Comparison of ENCODE assay signal across 20 cellular contexts in the genomic region with DNA sequence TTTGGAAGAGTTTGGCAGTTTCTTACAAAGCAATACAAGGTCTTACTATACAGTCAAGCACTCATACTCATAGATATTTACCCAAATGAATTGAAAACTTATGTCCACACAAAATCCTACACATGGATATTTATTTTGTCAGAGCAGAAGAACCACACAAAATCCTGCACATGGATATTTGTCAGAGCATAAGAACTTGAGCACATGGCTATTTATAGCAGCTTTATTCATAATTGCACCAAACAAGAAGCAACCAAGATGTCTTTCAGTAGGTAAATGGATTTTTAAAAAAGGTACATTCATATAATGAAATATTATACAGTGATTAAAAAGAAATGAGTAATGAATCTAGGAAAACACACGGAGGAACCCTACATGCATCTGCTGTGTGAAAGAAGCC.
DNase-seq lines count a peak whose midpoint lies in the region; ATAC-seq and TF ChIP-seq lines count a peak whose summit lies in the region.
"Had no signal": no experiment of that assay in that cellular context is flagged by ENCODE, and none has a peak within 500 bp of the region (broad histone marks: within the 10 kb centered on the region; RNA-seq: fewer than 3 reads in every experiment).

No MANE protein-coding gene starts in this region.

- no peak overlapping the region for H2BK5ac ChIP-seq in IMR-90 (ENCODE audit: low read depth, low read length, poor library complexity, severe bottlenecking)

- H4K8ac ChIP-seq in IMR-90 (ENCODE audit: low read depth in 2 of 2, low read length in 2 of 2), result no peak overlapping the region

- ATAC-seq in IMR-90 (ENCODE audit: low read depth), result no peak
- peak; percentile 52 to 70 for ATAC-seq in gastrocnemius medialis
- ATAC-seq in SK-N-SH treated with all-trans-retinoic acid at 6 μM for 48 hours, result no peak
- ATAC-seq in stimulated activated effector memory CD8-positive, alpha-beta T cell treated with anti-CD3 and anti-CD28 coated beads, Interleukin-12 subunit alpha, Interleukin-12 subunit beta, amount 100 ng/mL, for 72 hours, result no peak
- ATAC-seq: CD8-positive, alpha-beta T cell; GM23338; HCT116 had no signal

- H3K4me3 ChIP-seq in IMR-90 (ENCODE audit: insufficient read depth, low read depth, low read length), result no peak overlapping the region
- H3K4me3 ChIP-seq in gastrocnemius medialis, result no peak overlapping the region
- H3K4me3 ChIP-seq: BLaER1, GM23338 had no signal

- no CpG with 5 or more reads among the region's 1 CpG for WGBS in IMR-90 (ENCODE audit: extremely low coverage in 2 of 2, insufficient read length in 1 of 2), 2 experiments

- no peak for TF ChIP-seq POLR2A in IMR-90 (IDR thresholded peaks at IDR 0.05; ENCODE audit: low read depth, low read length)
- TF ChIP-seq POLR2A in gastrocnemius medialis (IDR thresholded peaks at IDR 0.05), result no peak

- no peaks in the 10 kb centered on the region for H4K20me1 ChIP-seq in IMR-90 (ENCODE audit: insufficient read depth, low read length)
- H4K20me1 ChIP-seq: BLaER1 had no signal

- H3K4me1 ChIP-seq in IMR-90 (ENCODE audit: control insufficient read depth, insufficient read depth, low read length) (no peaks in the 10 kb centered on the region), gastrocnemius medialis (peaks cover 0 to 4% of the 10 kb centered on the region in 2 donors)

- H4K91ac ChIP-seq in IMR-90 (ENCODE audit: insufficient read depth, low read depth, low read length), result no peak overlapping the region

- peak overlapping the region; percentile 50 for H3K27ac Mint-ChIP-seq in Calu3 (ENCODE audit: unreplicated experiment)
- no peak overlapping the region for H3K27ac Mint-ChIP-seq in stimulated activated effector memory CD8-positive, alpha-beta T cell treated with anti-CD3 and anti-CD28 coated beads, Interleukin-12 subunit alpha, Interleukin-12 subunit beta, amount 100 ng/mL, for 72 hours
- H3K27ac Mint-ChIP-seq: B cell; CD4-positive, CD25-positive, alpha-beta regulatory T cell; CD8-positive, alpha-beta T cell; GM23338 had no signal

- BruUV-seq in Calu3 (replicated peaks; lab: Mats Ljungman, UMichigan), result no TSS peak
- BruUV-seq in IMR-90 (replicated peaks; lab: Mats Ljungman, UMichigan), result no TSS peak

- no peak overlapping the region for H3K18ac ChIP-seq in IMR-90 (ENCODE audit: low read depth, low read length)

- H3K9me1 ChIP-seq in IMR-90 (ENCODE audit: insufficient read depth, low read length), result no peaks in the 10 kb centered on the region

- H3K23ac ChIP-seq in IMR-90 (ENCODE audit: low read depth, low read length), result no peak overlapping the region

- H2BK120ac ChIP-seq in IMR-90 (ENCODE audit: low read depth, low read length), result no peak overlapping the region

- POLR2A ChIA-PET in IMR-90 (lab: Charles Lee; ENCODE audit: unreplicated experiment), result no interaction called here

- H3K27me3 ChIP-seq in IMR-90 (ENCODE audit: control insufficient read depth, insufficient read depth, low read length) (no peaks in the 10 kb centered on the region), gastrocnemius medialis (no peaks in the 10 kb centered on the region)
- H3K27me3 ChIP-seq: BLaER1 had no signal

- in situ Hi-C loops in IMR-90 (cut with MboI; ENCODE audit: low sequenced_read_pairs) (no loop called here), gastrocnemius medialis (cut with MboI; ENCODE audit: low sequenced_read_pairs in 4 of 4) (no loop called here)

- no peak overlapping the region for H2BK15ac ChIP-seq in IMR-90 (ENCODE audit: low read depth, low read length)

- H3K27me3 Mint-ChIP-seq in Calu3 (ENCODE audit: unreplicated experiment), result no peaks in the 10 kb centered on the region
- H3K27me3 Mint-ChIP-seq: B cell; CD4-positive, CD25-positive, alpha-beta regulatory T cell had no signal

- no peak for TF ChIP-seq CTCF in Calu3 (IDR thresholded peaks at IDR 0.05; ENCODE audit: unreplicated experiment)
- TF ChIP-seq CTCF in IMR-90 (conservative IDR thresholded peaks at IDR 0.05; ENCODE audit: low read depth, low read length), result no peak
- no peak for TF ChIP-seq CTCF in gastrocnemius medialis (IDR thresholded peaks at IDR 0.05 in 4 of 5, conservative IDR thresholded peaks at IDR 0.05 in 1 of 5)

- no peaks in the 10 kb centered on the region for H3K79me1 ChIP-seq in IMR-90 (ENCODE audit: low read depth in 1 of 2, low read length in 2 of 2)

- no peak overlapping the region for H2AK5ac ChIP-seq in IMR-90 (ENCODE audit: low read depth, low read length)

- H3K4me1 Mint-ChIP-seq in Calu3 (ENCODE audit: low read depth, unreplicated experiment), result no peaks in the 10 kb centered on the region
- no peaks in the 10 kb centered on the region for H3K4me1 Mint-ChIP-seq in stimulated activated effector memory CD8-positive, alpha-beta T cell treated with anti-CD3 and anti-CD28 coated beads, Interleukin-12 subunit alpha, Interleukin-12 subunit beta, amount 100 ng/mL, for 72 hours

- H3K27ac ChIP-seq in IMR-90 (ENCODE audit: insufficient read depth, low read length), result no peak overlapping the region
- no peak overlapping the region for H3K27ac ChIP-seq in gastrocnemius medialis
- H3K27ac ChIP-seq: 22Rv1, BLaER1, C4-2B had no signal

- H3K9me3 ChIP-seq in IMR-90 (ENCODE audit: control insufficient read depth, insufficient read depth, low read length), result no peaks in the 10 kb centered on the region
- H3K9me3 ChIP-seq in gastrocnemius medialis, result no peaks in the 10 kb centered on the region

- dilution Hi-C loops in IMR-90 (cut with HindIII; ENCODE audit: low sequenced_read_pairs, unreplicated experiment), result no loop called here

- H2BK20ac ChIP-seq in IMR-90 (ENCODE audit: low read depth, low read length), result no peak overlapping the region

- intact Hi-C loops in Calu3 (cut with micrococcal nuclease; ENCODE audit: unreplicated experiment) (no loop called here), IMR-90 (cut with micrococcal nuclease) (no loop called here), gastrocnemius medialis (cut with DNase I; ENCODE audit: low total_unique reads) (no loop called here)

- no peak overlapping the region for H3K4me2 ChIP-seq in IMR-90 (ENCODE audit: low read depth, low read length)
- H3K4me2 ChIP-seq: BLaER1, GM23338 had no signal

- H3K9me3 Mint-ChIP-seq in Calu3 (ENCODE audit: low read depth, unreplicated experiment), result no peaks in the 10 kb centered on the region
- no peaks in the 10 kb centered on the region for H3K9me3 Mint-ChIP-seq in stimulated activated effector memory CD8-positive, alpha-beta T cell treated with anti-CD3 and anti-CD28 coated beads, Interleukin-12 subunit alpha, Interleukin-12 subunit beta, amount 100 ng/mL, for 72 hours
- H3K9me3 Mint-ChIP-seq: CD8-positive, alpha-beta T cell; GM23338 had no signal

- H3K36me3 Mint-ChIP-seq in Calu3 (ENCODE audit: insufficient read depth, unreplicated experiment), result peaks cover 3% of the 10 kb centered on the region
- H3K36me3 Mint-ChIP-seq in stimulated activated effector memory CD8-positive, alpha-beta T cell treated with anti-CD3 and anti-CD28 coated beads, Interleukin-12 subunit alpha, Interleukin-12 subunit beta, amount 100 ng/mL, for 72 hours, result peaks cover 19% of the 10 kb centered on the region

- no peak overlapping the region for H3K14ac ChIP-seq in IMR-90 (replicated peaks; ENCODE audit: low read depth, low read length)

- no peak overlapping the region for H2AFZ ChIP-seq in IMR-90 (replicated peaks; ENCODE audit: low read length, poor library complexity)
- H2AFZ ChIP-seq: GM23338 had no signal

- no peak overlapping the region for H3K4me3 Mint-ChIP-seq in Calu3 (ENCODE audit: low read depth, unreplicated experiment)
- no peak overlapping the region for H3K4me3 Mint-ChIP-seq in stimulated activated effector memory CD8-positive, alpha-beta T cell treated with anti-CD3 and anti-CD28 coated beads, Interleukin-12 subunit alpha, Interleukin-12 subunit beta, amount 100 ng/mL, for 72 hours
- H3K4me3 Mint-ChIP-seq: B cell; CD4-positive, CD25-positive, alpha-beta regulatory T cell; CD8-positive, alpha-beta T cell; GM23338; H9 had no signal

- TF ChIP-seq RAD21 in IMR-90 (IDR thresholded peaks at IDR 0.05; ENCODE audit: low read length), result no peak

- no peak overlapping the region for H2AK9ac ChIP-seq in IMR-90 (replicated peaks; ENCODE audit: low read depth, low read length, poor library complexity)

- H3K4ac ChIP-seq in IMR-90 (ENCODE audit: low read depth, low read length), result no peak overlapping the region

- DNase-seq in Calu3 (no peak), IMR-90 (peak; percentile 10), fibroblast of peridontal ligament (ENCODE audit: extremely low read depth) (peak; percentile 24), gastrocnemius medialis (no peak), amygdala (lab: John Stamatoyannopoulos, UW) (no peak), NCI-H2171 treated with DMSO at 0.1 percent for 48 hours (lab: John Stamatoyannopoulos, UW) (no peak)
- no peak for DNase-seq in stimulated activated effector memory CD8-positive, alpha-beta T cell treated with anti-CD3 and anti-CD28 coated beads, Interleukin-12 subunit alpha, Interleukin-12 subunit beta, amount 100 ng/mL, for 72 hours (ENCODE audit: low spot score in 2 of 2)
- DNase-seq: Caco-2; CD4-positive, CD25-positive, alpha-beta regulatory T cell; CD8-positive, alpha-beta T cell; DMS 273 treated with DMSO at 0.1 percent for 48 hours; DMS79; H9 had no signal

- H3K9ac ChIP-seq in IMR-90 (ENCODE audit: low read depth, low read length), result no peak overlapping the region
- H3K9ac ChIP-seq: BLaER1 had no signal

- no peak overlapping the region for H3K56ac ChIP-seq in IMR-90 (ENCODE audit: extremely low read depth, insufficient read depth, low read length)

- CTCF ChIA-PET in Calu3 (lab: Charles Lee) (no interaction called here), IMR-90 (lab: Yijun Ruan, JAX) (no interaction called here)

- H3K36me3 ChIP-seq in IMR-90 (ENCODE audit: control insufficient read depth, insufficient read depth, low read length), result peaks cover 4% of the 10 kb centered on the region; the same call in 1 of the 2 replicates
- H3K36me3 ChIP-seq in gastrocnemius medialis, result no peaks in the 10 kb centered on the region

- H4K5ac ChIP-seq in IMR-90 (ENCODE audit: low read depth, low read length), result no peak overlapping the region

TF ChIP-seq in IMR-90, 13 proteins besides CTCF, POLR2A, EP300 and RAD21 (continues in another document):
- TF ChIP-seq CHD1 (IDR thresholded peaks at IDR 0.05; ENCODE audit: low read depth, low read length), result no peak
- no peak for TF ChIP-seq FOS (IDR thresholded peaks at IDR 0.05; ENCODE audit: low read depth, low read length)
- no peak for TF ChIP-seq MAFK (IDR thresholded peaks at IDR 0.05; ENCODE audit: low read depth, low read length)
- TF ChIP-seq BHLHE40 (IDR thresholded peaks at IDR 0.05; ENCODE audit: low read depth, low read length), result no peak
- no peak for TF ChIP-seq MXI1 (IDR thresholded peaks at IDR 0.05; ENCODE audit: borderline replicate concordance, low read depth, low read length)

TF ChIP-seq in SK-N-SH treated with all-trans-retinoic acid at 6 μM for 48 hours, 23 proteins besides CTCF, POLR2A, EP300 and RAD21:
- TF ChIP-seq ZNF565 (CRISPR knock-in tag; conservative IDR thresholded peaks at IDR 0.05; ENCODE audit: low read depth), result no peak
- TF ChIP-seq ZFP30 (CRISPR knock-in tag; IDR thresholded peaks at IDR 0.05), result no peak
- no peak for TF ChIP-seq ESRRG (CRISPR knock-in tag; IDR thresholded peaks at IDR 0.05)
- no peak for TF ChIP-seq TCF4 (CRISPR knock-in tag; IDR thresholded peaks at IDR 0.05; ENCODE audit: borderline replicate concordance)
- no peak for TF ChIP-seq ZC3H10 (CRISPR knock-in tag; IDR thresholded peaks at IDR 0.05)
- TF ChIP-seq ZNF70 (CRISPR knock-in tag; IDR thresholded peaks at IDR 0.05), result no peak
- no peak for TF ChIP-seq SNAI2 (CRISPR knock-in tag; IDR thresholded peaks at IDR 0.05)
TF ChIP-seq in SK-N-SH treated with all-trans-retinoic acid at 6 μM for 48 hours: peak in this region for 0.

Comparison
In these comparisons a context has a peak if more than half of its experiments do, and no peak if none do; other contexts are left out.
1. DNase-seq: peak in IMR-90 (single experiment) and fibroblast of peridontal ligament (single experiment); none in Calu3 (single experiment), gastrocnemius medialis (0 of 2), stimulated activated effector memory CD8-positive, alpha-beta T cell treated with anti-CD3 and anti-CD28 coated beads, Interleukin-12 subunit alpha, Interleukin-12 subunit beta, amount 100 ng/mL, for 72 hours (0 of 2), amygdala (0 of 56) and NCI-H2171 treated with DMSO at 0.1 percent for 48 hours (single experiment).
2. ATAC-seq: peak in gastrocnemius medialis (2 of 2); none in IMR-90 (single experiment), SK-N-SH treated with all-trans-retinoic acid at 6 μM for 48 hours (single experiment) and stimulated activated effector memory CD8-positive, alpha-beta T cell treated with anti-CD3 and anti-CD28 coated beads, Interleukin-12 subunit alpha, Interleukin-12 subunit beta, amount 100 ng/mL, for 72 hours (single experiment).